Comparison of ENCODE assay signal across 18 cellular contexts in the genomic region with DNA sequence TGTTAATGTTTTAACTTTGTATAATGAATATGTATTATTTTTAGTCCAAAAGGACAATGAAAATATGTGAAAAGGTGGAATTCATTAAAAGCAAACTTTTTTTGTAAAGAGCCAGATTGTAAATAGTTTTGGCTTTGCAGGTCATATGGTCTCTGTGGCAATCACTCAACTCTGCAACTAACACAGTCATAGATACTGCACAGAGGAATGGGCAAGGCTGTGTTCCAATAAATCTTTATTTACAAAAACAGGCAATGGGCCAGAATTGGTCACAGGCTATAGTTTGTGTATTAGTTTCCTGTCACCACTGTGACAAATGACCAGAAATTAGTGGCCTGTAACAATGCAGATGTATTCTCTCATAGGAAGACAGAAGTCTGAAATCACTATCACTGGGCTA.
DNase-seq lines count a peak whose midpoint lies in the region; ATAC-seq, FAIRE-seq and TF ChIP-seq lines count a peak whose summit lies in the region.
"Had no signal": no experiment of that assay in that cellular context is flagged by ENCODE, and none has a peak within 500 bp of the region (broad histone marks: within the 10 kb centered on the region; RNA-seq: fewer than 3 reads in every experiment).

No MANE protein-coding gene starts in this region.

- H3K27me3 ChIP-seq in HepG2 (ENCODE audit: control insufficient read depth in 1 of 2, insufficient read depth in 2 of 2, low read length in 2 of 2) (peaks cover 0 to 4% of the 10 kb centered on the region in 2 experiments; a peak in 1 of 5 replicates), right lobe of liver (no peaks in the 10 kb centered on the region), GM12878 (replicated peaks in 1 of 2; ENCODE audit: control insufficient read depth in 2 of 2, insufficient read depth in 2 of 2, low read length in 1 of 2) (no peaks in the 10 kb centered on the region), H7 (ENCODE audit: control insufficient read depth, insufficient read depth, low read length) (no peaks in the 10 kb centered on the region)

- SMC1A ChIA-PET in GM12878 (lab: Charles Lee; ENCODE audit: uncharacterized antibody, unreplicated experiment) = no interaction called here

- H3K27ac ChIP-seq in HepG2 (ENCODE audit: extremely low read length, insufficient read depth, low read length) (no peak overlapping the region), right lobe of liver (no peak overlapping the region), GM12878 (ENCODE audit: control insufficient read depth, insufficient read depth) (no peak overlapping the region), coronary artery (no peak overlapping the region)
- H3K27ac ChIP-seq: A549 had no signal

- H4K20me1 ChIP-seq in HepG2 (ENCODE audit: insufficient read depth, low read length) = no peaks in the 10 kb centered on the region
- H4K20me1 ChIP-seq in GM12878 (ENCODE audit: control insufficient read depth, insufficient read depth) = no peaks in the 10 kb centered on the region

- no peak overlapping the region for H2AFZ ChIP-seq in HepG2 (ENCODE audit: low read length)
- H2AFZ ChIP-seq in GM12878 (ENCODE audit: control insufficient read depth, low read depth, low read length) = no peak overlapping the region

- H3K4me1 ChIP-seq in HepG2 (ENCODE audit: insufficient read depth, low read length) (no peaks in the 10 kb centered on the region), right lobe of liver (no peaks in the 10 kb centered on the region), GM12878 (ENCODE audit: control insufficient read depth, insufficient read depth, low read length) (no peaks in the 10 kb centered on the region)
- H3K4me1 ChIP-seq: A549 had no signal

- CTCF ChIA-PET in HepG2 (lab: Yijun Ruan, JAX; ENCODE audit: low intra/inter-chr PET ratio, low total read pairs) (no interaction called here), GM12878 (lab: Yijun Ruan, JAX) (no interaction called here)

- H3K79me2 ChIP-seq in HepG2 (ENCODE audit: insufficient read depth, low read length) (no peaks in the 10 kb centered on the region), GM12878 (ENCODE audit: control insufficient read depth, insufficient read depth, low read length) (no peaks in the 10 kb centered on the region)

- RAD21 ChIA-PET in GM12878 (lab: Charles Lee; ENCODE audit: unreplicated experiment) = no interaction called here

- intact Hi-C loops in HepG2 (cut with micrococcal nuclease; ENCODE audit: unreplicated experiment) = no loop called here
- intact Hi-C loops in right lobe of liver (cut with DNase I) = no loop called here
- intact Hi-C loops in GM12878 (cut with micrococcal nuclease; ENCODE audit: unreplicated experiment) = no loop called here

- no peak for TF ChIP-seq RAD21 in HepG2 (CRISPR knock-in tag; IDR thresholded peaks at IDR 0.05)
- no peak for TF ChIP-seq RAD21 in GM12878 (IDR thresholded peaks at IDR 0.05; ENCODE audit: insufficient read depth, low read depth, low read length)

- TF ChIP-seq CTCF in HepG2 (CRISPR knock-in tag; IDR thresholded peaks at IDR 0.05) (no peak), right lobe of liver (IDR thresholded peaks at IDR 0.05) (no peak), GM12878 (IDR thresholded peaks at IDR 0.05 in 2 of 3, conservative IDR thresholded peaks at IDR 0.05 in 1 of 3; ENCODE audit: control insufficient read depth in 2 of 3, extremely low read depth in 1 of 3, insufficient read depth in 1 of 3, low read depth in 3 of 3, low read length in 3 of 3) (no peak), coronary artery (IDR thresholded peaks at IDR 0.05) (no peak)

- FAIRE-seq in HepG2 (lab: Jason Lieb, UNC) (no peak), GM12878 (lab: Jason Lieb, UNC) (no peak)
- FAIRE-seq: GM12892, H54 had no signal

- DNase-seq in HepG2 (ENCODE audit: low spot score) (no peak), right lobe of liver (no peak), GM12878 (ENCODE audit: low read depth, low spot score) (no peak), fibroblast of gingiva (ENCODE audit: low read depth) (peak; percentile 28), H7 (no peak), coronary artery (ENCODE audit: low spot score) (no peak)
- DNase-seq: 8988T; ACHN; C1 segment of cervical spinal cord; Calu3; CD4-positive, alpha-beta memory T cell; DMS79 treated with DMSO at 0.1 percent for 48 hours; GF-D8; GOT3; HCEC 1CT had no signal

- H3K4me3 ChIP-seq in HepG2 (replicated peaks in 1 of 3; ENCODE audit: insufficient read depth in 1 of 3, low read depth in 2 of 3, low read length in 3 of 3) (no peak overlapping the region), right lobe of liver (no peak overlapping the region), GM12878 (no peak overlapping the region), H7 (ENCODE audit: insufficient read depth, low read depth, low read length) (no peak overlapping the region), coronary artery (no peak overlapping the region)
- H3K4me3 ChIP-seq: A549 had no signal

- in situ Hi-C loops in HepG2 (cut with HindIII; ENCODE audit: extremely low pct_ligation_motif_present, low pct_unique_long_range_greater_than_20kb) (no loop called here), GM12878 (cut with MboI) (no loop called here)

- TF ChIP-seq POLR2A in HepG2 (IDR thresholded peaks at IDR 0.05; ENCODE audit: insufficient read depth in 1 of 2, low read depth in 2 of 2, low read length in 2 of 2) (no peak), right lobe of liver (IDR thresholded peaks at IDR 0.05) (no peak), GM12878 (IDR thresholded peaks at IDR 0.05; ENCODE audit: low read depth, low read length) (no peak)

- H3K9ac ChIP-seq in HepG2 (ENCODE audit: insufficient read depth, low read depth, low read length) (no peak overlapping the region), GM12878 (ENCODE audit: control insufficient read depth, insufficient read depth, low read length) (no peak overlapping the region)

- BruUV-seq in HepG2 (replicated peaks; lab: Mats Ljungman, UMichigan) (no TSS peak), GM12878 (replicated peaks; lab: Mats Ljungman, UMichigan) (no TSS peak)

- ATAC-seq in HepG2 (no peak), right lobe of liver (no peak), GM12878 (no peak)
- ATAC-seq: A549 had no signal

- H3K9me3 ChIP-seq in HepG2 (ENCODE audit: low read length) = no peaks in the 10 kb centered on the region
- no peaks in the 10 kb centered on the region for H3K9me3 ChIP-seq in right lobe of liver
- no peaks in the 10 kb centered on the region; the same call in 2 of the 3 replicates for H3K9me3 ChIP-seq in GM12878 (replicated peaks; ENCODE audit: control insufficient read depth, insufficient read depth, low read length)
- H3K9me3 ChIP-seq: A549 had no signal

- POLR2A ChIA-PET in HepG2 (lab: Yijun Ruan, JAX) (no interaction called here), GM12878 (lab: Charles Lee) (no interaction called here)

- H3K36me3 ChIP-seq in HepG2 (replicated peaks in 1 of 2; ENCODE audit: control insufficient read depth in 1 of 2, insufficient read depth in 2 of 2, low read length in 2 of 2) (no peaks in the 10 kb centered on the region), right lobe of liver (no peaks in the 10 kb centered on the region), GM12878 (ENCODE audit: control insufficient read depth in 2 of 2, insufficient read depth in 2 of 2, low read length in 1 of 2) (no peaks in the 10 kb centered on the region), H7 (replicated peaks; ENCODE audit: control insufficient read depth, insufficient read depth, low read length) (no peaks in the 10 kb centered on the region)

- no peak for TF ChIP-seq EP300 in HepG2 (IDR thresholded peaks at IDR 0.05; ENCODE audit: low read depth in 2 of 2, low read length in 2 of 2)
- no peak for TF ChIP-seq EP300 in HepG2 (CRISPR knock-in tag; IDR thresholded peaks at IDR 0.05; ENCODE audit: borderline replicate concordance)
- TF ChIP-seq EP300 in GM12878 (IDR thresholded peaks at IDR 0.05; ENCODE audit: borderline replicate concordance in 1 of 2, control insufficient read depth in 1 of 2, low read depth in 2 of 2, low read length in 2 of 2) = no peak

- H3K4me2 ChIP-seq in HepG2 (ENCODE audit: low read depth, low read length) (no peak overlapping the region), GM12878 (ENCODE audit: control insufficient read depth, insufficient read depth) (no peak overlapping the region)
- H3K4me2 ChIP-seq: A549 had no signal

TF ChIP-seq in HepG2, 621 proteins besides CTCF, POLR2A, EP300 and RAD21 (continues in another document):
- no peak for TF ChIP-seq ADNP (CRISPR knock-in tag; IDR thresholded peaks at IDR 0.05)

TF ChIP-seq in GM12878, 131 proteins besides CTCF, POLR2A, EP300 and RAD21:
- no peak for TF ChIP-seq ESRRA (IDR thresholded peaks at IDR 0.05; ENCODE audit: low read length)
- TF ChIP-seq, protein P1, sequence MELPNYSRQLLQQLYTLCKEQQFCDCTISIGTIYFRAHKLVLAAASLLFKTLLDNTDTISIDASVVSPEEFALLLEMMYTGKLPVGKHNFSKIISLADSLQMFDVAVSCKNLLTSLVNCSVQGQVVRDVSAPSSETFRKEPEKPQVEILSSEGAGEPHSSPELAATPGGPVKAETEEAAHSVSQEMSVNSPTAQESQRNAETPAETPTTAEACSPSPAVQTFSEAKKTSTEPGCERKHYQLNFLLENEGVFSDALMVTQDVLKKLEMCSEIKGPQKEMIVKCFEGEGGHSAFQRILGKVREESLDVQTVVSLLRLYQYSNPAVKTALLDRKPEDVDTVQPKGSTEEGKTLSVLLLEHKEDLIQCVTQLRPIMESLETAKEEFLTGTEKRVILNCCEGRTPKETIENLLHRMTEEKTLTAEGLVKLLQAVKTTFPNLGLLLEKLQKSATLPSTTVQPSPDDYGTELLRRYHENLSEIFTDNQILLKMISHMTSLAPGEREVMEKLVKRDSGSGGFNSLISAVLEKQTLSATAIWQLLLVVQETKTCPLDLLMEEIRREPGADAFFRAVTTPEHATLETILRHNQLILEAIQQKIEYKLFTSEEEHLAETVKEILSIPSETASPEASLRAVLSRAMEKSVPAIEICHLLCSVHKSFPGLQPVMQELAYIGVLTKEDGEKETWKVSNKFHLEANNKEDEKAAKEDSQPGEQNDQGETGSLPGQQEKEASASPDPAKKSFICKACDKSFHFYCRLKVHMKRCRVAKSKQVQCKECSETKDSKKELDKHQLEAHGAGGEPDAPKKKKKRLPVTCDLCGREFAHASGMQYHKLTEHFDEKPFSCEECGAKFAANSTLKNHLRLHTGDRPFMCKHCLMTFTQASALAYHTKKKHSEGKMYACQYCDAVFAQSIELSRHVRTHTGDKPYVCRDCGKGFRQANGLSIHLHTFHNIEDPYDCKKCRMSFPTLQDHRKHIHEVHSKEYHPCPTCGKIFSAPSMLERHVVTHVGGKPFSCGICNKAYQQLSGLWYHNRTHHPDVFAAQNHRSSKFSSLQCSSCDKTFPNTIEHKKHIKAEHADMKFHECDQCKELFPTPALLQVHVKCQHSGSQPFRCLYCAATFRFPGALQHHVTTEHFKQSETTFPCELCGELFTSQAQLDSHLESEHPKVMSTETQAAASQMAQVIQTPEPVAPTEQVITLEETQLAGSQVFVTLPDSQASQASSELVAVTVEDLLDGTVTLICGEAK (IDR thresholded peaks at IDR 0.05; ENCODE audit: borderline replicate concordance) = 0 out of 2 replicates have a peak, but pooled peaks have one; percentile 21
TF ChIP-seq in GM12878: peak in this region for 1.
